Comparison of ENCODE assay signal across 12 cellular contexts in the genomic region with DNA sequence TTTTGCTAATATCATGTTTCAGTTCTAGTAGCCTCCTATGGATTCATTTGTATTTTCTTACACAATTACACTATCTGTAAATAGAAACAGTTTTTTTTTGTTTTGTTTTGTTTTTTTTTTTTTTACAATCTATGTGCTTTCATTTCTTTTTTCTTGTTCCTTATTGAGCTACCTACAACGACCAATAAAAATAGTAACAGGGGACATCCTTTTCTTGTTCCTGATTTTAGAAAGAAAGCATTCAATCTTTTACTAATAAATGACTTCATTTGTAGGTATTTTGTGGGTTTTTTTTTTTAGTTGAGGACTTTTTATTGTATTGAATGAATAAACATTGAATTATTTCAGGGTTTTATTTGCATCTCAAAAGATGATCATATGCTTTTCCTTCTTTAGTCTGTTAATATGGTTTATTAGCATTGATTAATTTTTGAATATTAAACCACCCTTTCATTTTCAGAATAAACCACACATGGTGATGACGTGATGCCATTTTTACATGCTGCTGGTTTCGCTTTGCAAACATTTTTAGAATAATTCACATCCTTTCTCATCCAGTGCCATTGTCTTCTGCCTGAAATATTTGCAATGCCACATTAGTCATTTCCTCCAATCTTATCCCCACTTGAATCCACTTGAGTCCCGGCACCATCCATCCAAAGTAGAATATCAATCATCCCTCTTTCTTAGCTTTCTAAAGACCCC. TPM values are rescaled to one million over a fixed set of nuclear protein-coding genes. Genes with fewer than 3 reads are reported as not detected.
DNase-seq lines count a peak whose midpoint lies in the region; ATAC-seq, FAIRE-seq and TF ChIP-seq lines count a peak whose summit lies in the region.
"Had no signal": no experiment of that assay in that cellular context is flagged by ENCODE, and none has a peak within 500 bp of the region (broad histone marks: within the 10 kb centered on the region; RNA-seq: fewer than 3 reads in every experiment).

No MANE protein-coding gene starts in this region.

- no peaks in the 10 kb centered on the region for H3K9me3 ChIP-seq in thyroid gland
- no peaks in the 10 kb centered on the region for H3K9me3 ChIP-seq in aorta (ENCODE audit: control insufficient read depth, low read length)
- no peaks in the 10 kb centered on the region for H3K9me3 ChIP-seq in Karpas-422 (ENCODE audit: low read length)
- H3K9me3 ChIP-seq: colonic mucosa had no signal

- no peak for TF ChIP-seq CTCF in thyroid gland (IDR thresholded peaks at IDR 0.05)

- no peaks in the 10 kb centered on the region for H4K20me1 ChIP-seq in Karpas-422 (ENCODE audit: insufficient read depth, low read depth, low read length)

- intact Hi-C loops in thyroid gland (cut with DNase I) (no loop called here), aorta (cut with DNase I) (no loop called here)

- no peaks in the 10 kb centered on the region for H3K36me3 ChIP-seq in thyroid gland
- H3K36me3 ChIP-seq in aorta (ENCODE audit: control insufficient read depth in 1 of 2, insufficient read depth in 2 of 2, low read length in 1 of 2) = no peaks in the 10 kb centered on the region
- H3K36me3 ChIP-seq in Karpas-422 (ENCODE audit: insufficient read depth, low read length) = no peaks in the 10 kb centered on the region
- H3K36me3 ChIP-seq: colonic mucosa, neural progenitor cell had no signal

- DNase-seq in ELR (ENCODE audit: low read depth) (peak; percentile 96), H54 (ENCODE audit: insufficient read length, low spot score) (peak; percentile 19), RPMI7951 (ENCODE audit: low read depth) (peak; percentile 89), iris pigment epithelial cell (ENCODE audit: low read depth) (peak; percentile 90), thyroid gland (no peak), aorta (no peak), Karpas-422 (no peak)
- DNase-seq in stimulated activated CD4-positive, alpha-beta T cell treated with anti-CD3 and anti-CD28 coated beads, Interleukin-2, amount 100 ng/mL, for 24 hours = no peak
- DNase-seq: colonic mucosa had no signal

- H3K4me3 ChIP-seq in thyroid gland (replicated peaks in 1 of 3) (no peak overlapping the region), aorta (ENCODE audit: low read length in 2 of 2) (no peak overlapping the region), Karpas-422 (ENCODE audit: low read length) (no peak overlapping the region)
- H3K4me3 ChIP-seq: colonic mucosa, neural progenitor cell had no signal

- H3K27me3 ChIP-seq in thyroid gland (no peaks in the 10 kb centered on the region), aorta (ENCODE audit: control insufficient read depth in 1 of 2, insufficient read depth in 2 of 2, low read length in 1 of 2) (no peaks in the 10 kb centered on the region), Karpas-422 (ENCODE audit: low read length) (no peaks in the 10 kb centered on the region)
- H3K27me3 ChIP-seq: colonic mucosa, neural progenitor cell had no signal

- WGBS in thyroid gland, 2 donors = 50 to 73% methylated on average over 4 of the region's 4 CpGs
- 41 to 54% methylated on average over 4 of the region's 4 CpGs for WGBS in aorta, 2 donors

- H3K4me1 ChIP-seq in thyroid gland (peaks cover 0 to 18% of the 10 kb centered on the region in 2 donors), aorta (ENCODE audit: control insufficient read depth in 1 of 2, insufficient read depth in 2 of 2, low read length in 2 of 2) (no peaks in the 10 kb centered on the region), Karpas-422 (ENCODE audit: low read length) (no peaks in the 10 kb centered on the region)
- H3K4me1 ChIP-seq: colonic mucosa, neural progenitor cell had no signal

- ATAC-seq in aorta (ENCODE audit: low FRiP score) = no peak

- FAIRE-seq in H54 (lab: Jason Lieb, UNC) = peak; percentile 33

- H3K9ac ChIP-seq in Karpas-422 (ENCODE audit: low read length) = no peak overlapping the region
- H3K9ac ChIP-seq: KMS-11, neural progenitor cell had no signal

- no peak overlapping the region for H2AFZ ChIP-seq in Karpas-422 (ENCODE audit: low read length)
- H2AFZ ChIP-seq: neural progenitor cell had no signal

- no peak overlapping the region for H3K4me2 ChIP-seq in Karpas-422 (ENCODE audit: low read depth, low read length, poor library complexity, severe bottlenecking)
- H3K4me2 ChIP-seq: KMS-11, neural progenitor cell had no signal

- TF ChIP-seq POLR2A in H54 (IDR thresholded peaks at IDR 0.05; ENCODE audit: low read depth, low read length) (no peak), thyroid gland (IDR thresholded peaks at IDR 0.05) (no peak)

- H3K9me2 ChIP-seq in Karpas-422 (replicated peaks; ENCODE audit: insufficient read depth, low read length) = no peaks in the 10 kb centered on the region

- H3K79me2 ChIP-seq in Karpas-422 (ENCODE audit: low read length) = no peaks in the 10 kb centered on the region

- no peak overlapping the region for H3K27ac ChIP-seq in thyroid gland
- no peak overlapping the region for H3K27ac ChIP-seq in aorta (ENCODE audit: low read depth in 1 of 2, low read length in 2 of 2)
- H3K27ac ChIP-seq in Karpas-422 (ENCODE audit: low read length) = no peak overlapping the region
- H3K27ac ChIP-seq: colonic mucosa, KMS-11, neural progenitor cell, VCaP had no signal

RNA-seq across cellular contexts. Expression of a gene that starts 18.1 kb away (rescaled TPM):
- total RNA-seq in RPMI7951 (2014; rRNA removed; shearing (Covaris generic)) = 18.0 and 21.1 TPM in 2 replicates
- 10 to 100 TPM; 14.4 to 18.5 (median 15.9) TPM for total RNA-seq in thyroid gland
- 10 to 100 TPM; 11.0 to 20.8 TPM for total RNA-seq in aorta
- polyA plus RNA-seq in aorta = 1 to 10 TPM; 4.9 to 5.0 TPM
- total RNA-seq in Karpas-422 (2014; rRNA removed; shearing (Covaris generic); ENCODE audit: low replicate concordance) = not detected in 2 replicates

Comparison
In these comparisons a context has a peak if more than half of its experiments do, and no peak if none do; other contexts are left out.
1. DNase-seq: peak in ELR (single experiment), H54 (single experiment), RPMI7951 (single experiment) and iris pigment epithelial cell (single experiment); none in thyroid gland (0 of 2), aorta (0 of 2), Karpas-422 (single experiment) and stimulated activated CD4-positive, alpha-beta T cell treated with anti-CD3 and anti-CD28 coated beads, Interleukin-2, amount 100 ng/mL, for 24 hours (0 of 2).
2. RNA of a gene that starts 18.1 kb away (total RNA-seq): 18.0 to 21.1 TPM in RPMI7951, 11.0 to 20.8 TPM in aorta and 14.4 to 18.5 TPM in thyroid gland; not detected in Karpas-422; every median in the first group is over 10 times any median in the second.